8 cellular contexts compared by ENCODE assay signal in genomic region chr1:81801032-81801833, GRCh38. TPM values are rescaled to one million over a fixed set of nuclear protein-coding genes. Genes with fewer than 3 reads are reported as not detected.
DNase-seq lines count a peak whose midpoint lies in the region; ATAC-seq and FAIRE-seq lines count a peak whose summit lies in the region.

No MANE protein-coding gene starts in this region.

- no peaks in the 10 kb centered on the region for H3K36me3 ChIP-seq in muscle layer of colon (ENCODE audit: insufficient read depth, low read length)

- H3K27ac Mint-ChIP-seq in T-helper 17 cell, result no peak overlapping the region

- H3K27me3 ChIP-seq in muscle layer of colon (ENCODE audit: control insufficient read depth in 1 of 2, insufficient read depth in 2 of 2, low read length in 2 of 2), result no peaks in the 10 kb centered on the region

- H3K36me3 Mint-ChIP-seq in T-helper 17 cell (ENCODE audit: low read depth), result no peaks in the 10 kb centered on the region

- ATAC-seq in GM19463 (IDR thresholded peaks at IDR 0.05; ENCODE audit: unreplicated experiment) (peak; percentile 66), T-helper 17 cell (no peak), GM21737 (IDR thresholded peaks at IDR 0.05; ENCODE audit: unreplicated experiment) (no peak)

- peak overlapping the region; percentile 65 for H3K9ac ChIP-seq in muscle layer of colon (ENCODE audit: low read length)

- peak overlapping the region; percentile 95 for H3K27ac ChIP-seq in muscle layer of colon (ENCODE audit: low read depth, low read length)

- no peaks in the 10 kb centered on the region for H3K9me3 ChIP-seq in T-helper 17 cell (ENCODE audit: control insufficient read depth, low read length, poor library complexity, severe bottlenecking)
- no peaks in the 10 kb centered on the region for H3K9me3 ChIP-seq in muscle layer of colon (ENCODE audit: low read length)

- H3K4me3 ChIP-seq in muscle layer of colon (ENCODE audit: low read depth in 1 of 2, low read length in 2 of 2), result peak overlapping the region; percentile 86 to 92

- H3K4me1 ChIP-seq in muscle layer of colon (ENCODE audit: insufficient read depth, low read length), result peaks cover 8% of the 10 kb centered on the region

- H3K4me3 Mint-ChIP-seq in T-helper 17 cell, result peak overlapping the region; percentile 53

- FAIRE-seq in urothelium cell line (lab: Jason Lieb, UNC), result no peak

- DNase-seq in AG08396 (ENCODE audit: low spot score) (peak; percentile 76), NCI-H128 (lab: John Stamatoyannopoulos, UW; ENCODE audit: unreplicated experiment) (peak; percentile 86), T-helper 17 cell (no peak), fibroblast of gingiva (ENCODE audit: low read depth) (peak; percentile 97), urothelium cell line (ENCODE audit: low spot score) (peak; percentile 74)

- H3K4me1 Mint-ChIP-seq in T-helper 17 cell, result no peaks in the 10 kb centered on the region

- peaks cover 35% of the 10 kb centered on the region for H3K27me3 Mint-ChIP-seq in T-helper 17 cell

RNA-seq across cellular contexts. Expression of gene ADGRL2, which starts 0.5 kb away (rescaled TPM):
- not detected for total RNA-seq in T-helper 17 cell

Comparison
In these comparisons a context has a peak if more than half of its experiments do, and no peak if none do; other contexts are left out.
1. DNase-seq: peak in AG08396 (single experiment), NCI-H128 (single experiment), fibroblast of gingiva (single experiment) and urothelium cell line (single experiment); none in T-helper 17 cell (0 of 3).